ENCODE assay signal across 1 cellular context in genomic region chr16:3264137-3265036, GRCh38.
TF ChIP-seq lines count a peak whose summit lies in the region.

No MANE protein-coding gene starts in this region.

TF ChIP-seq in HEK293, 187 proteins besides CTCF, POLR2A, EP300 and RAD21 (continued from another document and continues in another):
- peak; percentile 86 for TF ChIP-seq PRDM10 (tag by site-specific recombination; IDR thresholded peaks at IDR 0.05)
- TF ChIP-seq ZNF341 (tag by site-specific recombination; IDR thresholded peaks at IDR 0.05; ENCODE audit: low read depth), result peak; percentile 97
- peak; percentile 15; the same call in 1 of the 2 replicates for TF ChIP-seq ZBTB44 (tag by site-specific recombination; IDR thresholded peaks at IDR 0.05)
- TF ChIP-seq ZNF133 (tag by site-specific recombination; IDR thresholded peaks at IDR 0.05), result 0 out of 2 replicates have a peak, but pooled peaks have one; percentile 15
- TF ChIP-seq, protein P1, sequence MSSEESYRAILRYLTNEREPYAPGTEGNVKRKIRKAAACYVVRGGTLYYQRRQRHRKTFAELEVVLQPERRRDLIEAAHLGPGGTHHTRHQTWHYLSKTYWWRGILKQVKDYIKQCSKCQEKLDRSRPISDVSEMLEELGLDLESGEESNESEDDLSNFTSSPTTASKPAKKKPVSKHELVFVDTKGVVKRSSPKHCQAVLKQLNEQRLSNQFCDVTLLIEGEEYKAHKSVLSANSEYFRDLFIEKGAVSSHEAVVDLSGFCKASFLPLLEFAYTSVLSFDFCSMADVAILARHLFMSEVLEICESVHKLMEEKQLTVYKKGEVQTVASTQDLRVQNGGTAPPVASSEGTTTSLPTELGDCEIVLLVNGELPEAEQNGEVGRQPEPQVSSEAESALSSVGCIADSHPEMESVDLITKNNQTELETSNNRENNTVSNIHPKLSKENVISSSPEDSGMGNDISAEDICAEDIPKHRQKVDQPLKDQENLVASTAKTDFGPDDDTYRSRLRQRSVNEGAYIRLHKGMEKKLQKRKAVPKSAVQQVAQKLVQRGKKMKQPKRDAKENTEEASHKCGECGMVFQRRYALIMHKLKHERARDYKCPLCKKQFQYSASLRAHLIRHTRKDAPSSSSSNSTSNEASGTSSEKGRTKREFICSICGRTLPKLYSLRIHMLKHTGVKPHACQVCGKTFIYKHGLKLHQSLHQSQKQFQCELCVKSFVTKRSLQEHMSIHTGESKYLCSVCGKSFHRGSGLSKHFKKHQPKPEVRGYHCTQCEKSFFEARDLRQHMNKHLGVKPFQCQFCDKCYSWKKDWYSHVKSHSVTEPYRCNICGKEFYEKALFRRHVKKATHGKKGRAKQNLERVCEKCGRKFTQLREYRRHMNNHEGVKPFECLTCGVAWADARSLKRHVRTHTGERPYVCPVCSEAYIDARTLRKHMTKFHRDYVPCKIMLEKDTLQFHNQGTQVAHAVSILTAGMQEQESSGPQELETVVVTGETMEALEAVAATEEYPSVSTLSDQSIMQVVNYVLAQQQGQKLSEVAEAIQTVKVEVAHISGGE (tag by site-specific recombination; conservative IDR thresholded peaks at IDR 0.05; ENCODE audit: low read depth), result no peak; the same call in 1 of the 2 replicates
- peak; percentile 25; the same call in 1 of the 2 replicates for TF ChIP-seq SCRT2 (tag by site-specific recombination; IDR thresholded peaks at IDR 0.05)
- peak; percentile 41 for TF ChIP-seq ZIC2 (tag by site-specific recombination; IDR thresholded peaks at IDR 0.05)
- no peak; the same call in 1 of the 2 replicates for TF ChIP-seq ZNF2 (tag by site-specific recombination; IDR thresholded peaks at IDR 0.05)
- TF ChIP-seq GLI4 (tag by site-specific recombination; IDR thresholded peaks at IDR 0.05), result no peak
- peak; percentile 97 for TF ChIP-seq ZNF76 (tag by site-specific recombination; IDR thresholded peaks at IDR 0.05; ENCODE audit: borderline replicate concordance, low read depth)
- no peak for TF ChIP-seq ZNF600 (tag by site-specific recombination; IDR thresholded peaks at IDR 0.05)
- peak; percentile 82 for TF ChIP-seq KLF8 (tag by site-specific recombination; IDR thresholded peaks at IDR 0.05)
- TF ChIP-seq ZBTB7A (tag by site-specific recombination; IDR thresholded peaks at IDR 0.05; ENCODE audit: low read depth), result peak; percentile 82
- TF ChIP-seq ZNF654 (tag by site-specific recombination; IDR thresholded peaks at IDR 0.05; ENCODE audit: low read depth), result no peak
- TF ChIP-seq KLF9 (tag by site-specific recombination; IDR thresholded peaks at IDR 0.05; ENCODE audit: low read depth), result peak; percentile 56
- peak; percentile 85 for TF ChIP-seq REST (tag by site-specific recombination; IDR thresholded peaks at IDR 0.05)
- peak; percentile 88 for TF ChIP-seq ZNF660 (tag by site-specific recombination; IDR thresholded peaks at IDR 0.05)
- TF ChIP-seq, protein P2, sequence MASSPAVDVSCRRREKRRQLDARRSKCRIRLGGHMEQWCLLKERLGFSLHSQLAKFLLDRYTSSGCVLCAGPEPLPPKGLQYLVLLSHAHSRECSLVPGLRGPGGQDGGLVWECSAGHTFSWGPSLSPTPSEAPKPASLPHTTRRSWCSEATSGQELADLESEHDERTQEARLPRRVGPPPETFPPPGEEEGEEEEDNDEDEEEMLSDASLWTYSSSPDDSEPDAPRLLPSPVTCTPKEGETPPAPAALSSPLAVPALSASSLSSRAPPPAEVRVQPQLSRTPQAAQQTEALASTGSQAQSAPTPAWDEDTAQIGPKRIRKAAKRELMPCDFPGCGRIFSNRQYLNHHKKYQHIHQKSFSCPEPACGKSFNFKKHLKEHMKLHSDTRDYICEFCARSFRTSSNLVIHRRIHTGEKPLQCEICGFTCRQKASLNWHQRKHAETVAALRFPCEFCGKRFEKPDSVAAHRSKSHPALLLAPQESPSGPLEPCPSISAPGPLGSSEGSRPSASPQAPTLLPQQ (tag by site-specific recombination; IDR thresholded peaks at IDR 0.05), result peak; percentile 100
- TF ChIP-seq ZNF561 (tag by site-specific recombination; IDR thresholded peaks at IDR 0.05; ENCODE audit: borderline replicate concordance), result peak; percentile 94
- peak; percentile 91 for TF ChIP-seq ZBTB26 (tag by site-specific recombination; optimal IDR thresholded peaks at IDR 0.05)
- TF ChIP-seq ZNF501 (tag by site-specific recombination; IDR thresholded peaks at IDR 0.05), result peak; percentile 12; the same call in 1 of the 2 replicates
- peak; percentile 82 for TF ChIP-seq GLIS1 (tag by site-specific recombination; IDR thresholded peaks at IDR 0.05)
- peak; percentile 70 for TF ChIP-seq SP3 (tag by site-specific recombination; IDR thresholded peaks at IDR 0.05)
- TF ChIP-seq PRDM1 (tag by site-specific recombination; IDR thresholded peaks at IDR 0.05), result peak; percentile 80
- TF ChIP-seq, protein P3, sequence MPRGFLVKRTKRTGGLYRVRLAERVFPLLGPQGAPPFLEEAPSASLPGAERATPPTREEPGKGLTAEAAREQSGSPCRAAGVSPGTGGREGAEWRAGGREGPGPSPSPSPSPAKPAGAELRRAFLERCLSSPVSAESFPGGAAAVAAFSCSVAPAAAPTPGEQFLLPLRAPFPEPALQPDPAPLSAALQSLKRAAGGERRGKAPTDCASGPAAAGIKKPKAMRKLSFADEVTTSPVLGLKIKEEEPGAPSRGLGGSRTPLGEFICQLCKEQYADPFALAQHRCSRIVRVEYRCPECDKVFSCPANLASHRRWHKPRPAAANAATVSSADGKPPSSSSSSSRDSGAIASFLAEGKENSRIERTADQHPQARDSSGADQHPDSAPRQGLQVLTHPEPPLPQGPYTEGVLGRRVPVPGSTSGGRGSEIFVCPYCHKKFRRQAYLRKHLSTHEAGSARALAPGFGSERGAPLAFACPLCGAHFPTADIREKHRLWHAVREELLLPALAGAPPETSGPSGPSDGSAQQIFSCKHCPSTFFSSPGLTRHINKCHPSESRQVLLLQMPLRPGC (tag by site-specific recombination; IDR thresholded peaks at IDR 0.05), result peak; percentile 36; the same call in 1 of the 2 replicates
- TF ChIP-seq OVOL3 (tag by site-specific recombination; IDR thresholded peaks at IDR 0.05), result 0 out of 2 replicates have a peak, but pooled peaks have one; percentile 23
- TF ChIP-seq ZNF324 (tag by site-specific recombination; IDR thresholded peaks at IDR 0.05), result peak; percentile 42; the same call in 1 of the 2 replicates
- TF ChIP-seq KLF16 (tag by site-specific recombination; IDR thresholded peaks at IDR 0.05), result peak; percentile 86
- 0 out of 2 replicates have a peak, but pooled peaks have one; percentile 18 for TF ChIP-seq EGR2 (tag by site-specific recombination; IDR thresholded peaks at IDR 0.05; ENCODE audit: low read depth)
- TF ChIP-seq, protein P4, sequence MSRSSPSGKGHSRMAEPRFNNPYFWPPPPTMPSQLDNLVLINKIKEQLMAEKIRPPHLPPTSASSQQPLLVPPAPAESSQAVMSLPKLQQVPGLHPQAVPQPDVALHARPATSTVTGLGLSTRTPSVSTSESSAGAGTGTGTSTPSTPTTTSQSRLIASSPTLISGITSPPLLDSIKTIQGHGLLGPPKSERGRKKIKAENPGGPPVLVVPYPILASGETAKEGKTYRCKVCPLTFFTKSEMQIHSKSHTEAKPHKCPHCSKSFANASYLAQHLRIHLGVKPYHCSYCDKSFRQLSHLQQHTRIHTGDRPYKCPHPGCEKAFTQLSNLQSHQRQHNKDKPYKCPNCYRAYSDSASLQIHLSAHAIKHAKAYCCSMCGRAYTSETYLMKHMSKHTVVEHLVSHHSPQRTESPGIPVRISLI (tag by site-specific recombination; IDR thresholded peaks at IDR 0.05), result no peak
- TF ChIP-seq, protein P5, sequence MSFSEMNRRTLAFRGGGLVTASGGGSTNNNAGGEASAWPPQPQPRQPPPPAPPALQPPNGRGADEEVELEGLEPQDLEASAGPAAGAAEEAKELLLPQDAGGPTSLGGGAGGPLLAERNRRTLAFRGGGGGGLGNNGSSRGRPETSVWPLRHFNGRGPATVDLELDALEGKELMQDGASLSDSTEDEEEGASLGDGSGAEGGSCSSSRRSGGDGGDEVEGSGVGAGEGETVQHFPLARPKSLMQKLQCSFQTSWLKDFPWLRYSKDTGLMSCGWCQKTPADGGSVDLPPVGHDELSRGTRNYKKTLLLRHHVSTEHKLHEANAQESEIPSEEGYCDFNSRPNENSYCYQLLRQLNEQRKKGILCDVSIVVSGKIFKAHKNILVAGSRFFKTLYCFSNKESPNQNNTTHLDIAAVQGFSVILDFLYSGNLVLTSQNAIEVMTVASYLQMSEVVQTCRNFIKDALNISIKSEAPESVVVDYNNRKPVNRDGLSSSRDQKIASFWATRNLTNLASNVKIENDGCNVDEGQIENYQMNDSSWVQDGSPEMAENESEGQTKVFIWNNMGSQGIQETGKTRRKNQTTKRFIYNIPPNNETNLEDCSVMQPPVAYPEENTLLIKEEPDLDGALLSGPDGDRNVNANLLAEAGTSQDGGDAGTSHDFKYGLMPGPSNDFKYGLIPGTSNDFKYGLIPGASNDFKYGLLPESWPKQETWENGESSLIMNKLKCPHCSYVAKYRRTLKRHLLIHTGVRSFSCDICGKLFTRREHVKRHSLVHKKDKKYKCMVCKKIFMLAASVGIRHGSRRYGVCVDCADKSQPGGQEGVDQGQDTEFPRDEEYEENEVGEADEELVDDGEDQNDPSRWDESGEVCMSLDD (tag by site-specific recombination; IDR thresholded peaks at IDR 0.05), result no peak; the same call in none of the 2 replicates
- TF ChIP-seq ZSCAN23 (tag by site-specific recombination; IDR thresholded peaks at IDR 0.05), result no peak
- TF ChIP-seq ZNF792 (tag by site-specific recombination; IDR thresholded peaks at IDR 0.05), result no peak
